8 cellular contexts compared by ENCODE assay signal in genomic region chr11:46363031-46363407, GRCh38. TPM values are rescaled to one million over a fixed set of nuclear protein-coding genes. Genes with fewer than 3 reads are reported as not detected.
DNase-seq lines count a peak whose midpoint lies in the region; ATAC-seq, FAIRE-seq and TF ChIP-seq lines count a peak whose summit lies in the region.

No MANE protein-coding gene starts in this region.

- intact Hi-C loops in mammary epithelial cell (cut with micrococcal nuclease), result no loop called here
- intact Hi-C loops in right lobe of liver (cut with DNase I), result no loop called here
- intact Hi-C loops in transverse colon (cut with DNase I; ENCODE audit: low total_unique reads), result no loop called here
- intact Hi-C loops in colonic mucosa (cut with DNase I), result no loop called here

- H4K20me1 ChIP-seq in mammary epithelial cell (ENCODE audit: insufficient read depth, low read length), result no peaks in the 10 kb centered on the region

- DNase-seq in CD1c-positive myeloid dendritic cell (ENCODE audit: extremely low spot score), result peak; percentile 90
- peak; percentile 62 for DNase-seq in NCI-H226
- peak; percentile 79 for DNase-seq in mammary epithelial cell
- DNase-seq in right lobe of liver, result peak; percentile 56 to 75 (median 65)
- DNase-seq in transverse colon, result no peak
- no peak for DNase-seq in colonic mucosa
- no peak for DNase-seq in urothelium cell line (ENCODE audit: low spot score)
- DNase-seq in DMS 273 (lab: John Stamatoyannopoulos, UW; ENCODE audit: unreplicated experiment), result no peak

- H3K9me3 ChIP-seq in mammary epithelial cell (replicated peaks; ENCODE audit: insufficient read depth, low read length) (no peaks in the 10 kb centered on the region), right lobe of liver (no peaks in the 10 kb centered on the region), transverse colon (no peaks in the 10 kb centered on the region), colonic mucosa (no peaks in the 10 kb centered on the region)

- peaks cover 2% of the 10 kb centered on the region for H3K36me3 ChIP-seq in mammary epithelial cell (ENCODE audit: insufficient read depth, low read length)
- H3K36me3 ChIP-seq in right lobe of liver, result peaks cover 0 to 2% (median 0%) of the 10 kb centered on the region in 4 donors
- H3K36me3 ChIP-seq in transverse colon, result no peaks in the 10 kb centered on the region
- no peaks in the 10 kb centered on the region for H3K36me3 ChIP-seq in colonic mucosa

- in situ Hi-C loops in mammary epithelial cell (cut with MboI; ENCODE audit: low sequenced_read_pairs in 2 of 2), result no loop called here
- in situ Hi-C loops in transverse colon (cut with MboI; ENCODE audit: low pct_ligation_motif_present in 1 of 4, low pct_unique_long_range_greater_than_20kb in 1 of 4, low sequenced_read_pairs in 3 of 4), result no loop called here

- ATAC-seq in right lobe of liver, result peak; percentile 69 to 77 (median 74)

- H2AFZ ChIP-seq in mammary epithelial cell (ENCODE audit: low read depth, low read length), result no peak overlapping the region

- H3K9ac ChIP-seq in mammary epithelial cell (ENCODE audit: insufficient read depth, low read length), result peak overlapping the region; percentile 55
- peak overlapping the region in 1 of 2 donors; percentile 14 for H3K9ac ChIP-seq in colonic mucosa (ENCODE audit: low read depth in 2 of 2, low read length in 2 of 2)

- TF ChIP-seq CTCF in mammary epithelial cell (conservative IDR thresholded peaks at IDR 0.05 in 1 of 2, IDR thresholded peaks at IDR 0.05 in 1 of 2; ENCODE audit: extremely low read depth in 1 of 2, insufficient read depth in 1 of 2, low read depth in 1 of 2, low read length in 2 of 2), result no peak
- TF ChIP-seq CTCF in right lobe of liver (IDR thresholded peaks at IDR 0.05), result no peak
- no peak for TF ChIP-seq CTCF in transverse colon (IDR thresholded peaks at IDR 0.05)
- TF ChIP-seq CTCF in colonic mucosa (IDR thresholded peaks at IDR 0.05), result no peak

- FAIRE-seq in urothelium cell line (lab: Jason Lieb, UNC), result no peak

- TF ChIP-seq EP300 in transverse colon (IDR thresholded peaks at IDR 0.05; ENCODE audit: low read depth), result no peak

- H3K4me3 ChIP-seq in mammary epithelial cell (replicated peaks in 1 of 3; ENCODE audit: insufficient read depth in 1 of 3, low read depth in 2 of 3, low read length in 3 of 3) (no peak overlapping the region), right lobe of liver (no peak overlapping the region), transverse colon (no peak overlapping the region), colonic mucosa (no peak overlapping the region)

- H3K4me2 ChIP-seq in mammary epithelial cell (ENCODE audit: insufficient read depth, low read depth, low read length), result peak overlapping the region; percentile 80

- H3K79me2 ChIP-seq in mammary epithelial cell (ENCODE audit: insufficient read depth, low read length), result peaks cover 92% of the 10 kb centered on the region

- BruUV-seq in mammary epithelial cell (replicated peaks; lab: Mats Ljungman, UMichigan), result no TSS peak

- WGBS in mammary epithelial cell (ENCODE audit: low coverage, missing lambda C conversion rate), result 56% methylated on average over 8 of the region's 9 CpGs
- no CpG with 5 or more reads among the region's 9 CpGs for WGBS in right lobe of liver (ENCODE audit: insufficient coverage, low coverage, low lambda C conversion rate, missing lambda C conversion rate)
- WGBS in transverse colon (ENCODE audit: low coverage in 1 of 2), 2 donors, result 76% methylated on average over 9 of the region's 9 CpGs; no CpG with 5 or more reads in 1 of the 2 donors

- H3K27ac ChIP-seq in mammary epithelial cell (ENCODE audit: insufficient read depth, low read depth, low read length), result peak overlapping the region; percentile 47
- H3K27ac ChIP-seq in right lobe of liver, result peak overlapping the region; percentile 26 to 69 (median 65)
- H3K27ac ChIP-seq in transverse colon, result peak overlapping the region; percentile 67 to 80 (median 74)
- no peak overlapping the region for H3K27ac ChIP-seq in colonic mucosa

- H3K27me3 ChIP-seq in mammary epithelial cell (ENCODE audit: insufficient read depth, low read length) (no peaks in the 10 kb centered on the region), right lobe of liver (no peaks in the 10 kb centered on the region), transverse colon (no peaks in the 10 kb centered on the region), colonic mucosa (no peaks in the 10 kb centered on the region)

- dilution Hi-C loops in mammary epithelial cell (cut with HindIII; ENCODE audit: low sequenced_read_pairs), result no loop called here

- H3K4me1 ChIP-seq in mammary epithelial cell (ENCODE audit: insufficient read depth, low read length), result peaks cover 38% of the 10 kb centered on the region
- H3K4me1 ChIP-seq in right lobe of liver, result no peaks in the 10 kb centered on the region
- H3K4me1 ChIP-seq in transverse colon, result peaks cover 23 to 37% (median 27%) of the 10 kb centered on the region in 4 donors
- H3K4me1 ChIP-seq in colonic mucosa, result peaks cover 3% of the 10 kb centered on the region

- CTCF ChIA-PET in mammary epithelial cell (lab: Charles Lee; ENCODE audit: low non-redundant PET), result interaction anchor here (2.5 kb wide), 1 partner anchor 11 kb away, joined by 12 read pairs; no protein-coding TSS in a partner anchor

- TF ChIP-seq POLR2A in right lobe of liver (IDR thresholded peaks at IDR 0.05) (no peak), transverse colon (IDR thresholded peaks at IDR 0.05) (no peak)

RNA-seq across cellular contexts. Expression of gene DGKZ, which starts 15.8 kb away (rescaled TPM):
- total RNA-seq in mammary epithelial cell (10 to 100 TPM; 80.7 to 83.6 TPM), right lobe of liver (10 to 100 TPM; 10.7 to 57.9 (median 16.0) TPM), transverse colon (100 to 1,000 TPM in 1 of 4 donors, 10 to 100 TPM in 3; 56.4 to 105 (median 67.7) TPM), colonic mucosa (10 to 100 TPM; 42.7 to 83.8 TPM)
- 71.3 TPM for polyA plus RNA-seq in mammary epithelial cell
- polyA minus RNA-seq in mammary epithelial cell, result 90.3 TPM

RNA-seq across cellular contexts. Expression of gene MDK, which starts 18.4 kb away (rescaled TPM):
- total RNA-seq in mammary epithelial cell (1 to 10 TPM; 2.3 to 2.4 TPM), right lobe of liver (1 to 10 TPM in 5 of 6 experiments, under 1 TPM in 1; 0.35 to 6.4 (median 4.2) TPM), transverse colon (100 to 1,000 TPM in 3 of 4 donors, 10 to 100 TPM in 1; 34.4 to 309 (median 180) TPM), colonic mucosa (10 to 100 TPM; 80.4 to 98.9 TPM)
- polyA plus RNA-seq in mammary epithelial cell, result 2.1 TPM
- not detected for polyA minus RNA-seq in mammary epithelial cell

RNA-seq across cellular contexts. Expression of gene CHRM4, which starts 28.6 kb away (rescaled TPM):
- total RNA-seq in mammary epithelial cell (under 1 TPM in 1 of 2 donors, not detected in 1; 0.17 TPM), right lobe of liver (not detected), transverse colon (1 to 10 TPM in 1 of 4 donors, under 1 TPM in 1, not detected in 2; 0.82 to 3.3 TPM), colonic mucosa (under 1 TPM; 0.42 to 0.49 TPM)
- 0.03 TPM for polyA plus RNA-seq in mammary epithelial cell
- not detected for polyA minus RNA-seq in mammary epithelial cell

Comparison
In these comparisons a context has a peak if more than half of its experiments do, and no peak if none do; other contexts are left out.
1. DNase-seq: peak in CD1c-positive myeloid dendritic cell (single experiment), NCI-H226 (single experiment), mammary epithelial cell (single experiment) and right lobe of liver (3 of 3); none in transverse colon (single experiment), colonic mucosa (single experiment), urothelium cell line (single experiment) and DMS 273 (single experiment).
2. RNA of gene MDK, which starts 18.4 kb away (total RNA-seq): 34.4 to 309 TPM in transverse colon and 80.4 to 98.9 TPM in colonic mucosa; 0.35 to 6.4 TPM in right lobe of liver and 2.3 to 2.4 TPM in mammary epithelial cell; every median in the first group is over 4 times any median in the second.